ENCODE assay signal across 1 cellular context in the genomic region with DNA sequence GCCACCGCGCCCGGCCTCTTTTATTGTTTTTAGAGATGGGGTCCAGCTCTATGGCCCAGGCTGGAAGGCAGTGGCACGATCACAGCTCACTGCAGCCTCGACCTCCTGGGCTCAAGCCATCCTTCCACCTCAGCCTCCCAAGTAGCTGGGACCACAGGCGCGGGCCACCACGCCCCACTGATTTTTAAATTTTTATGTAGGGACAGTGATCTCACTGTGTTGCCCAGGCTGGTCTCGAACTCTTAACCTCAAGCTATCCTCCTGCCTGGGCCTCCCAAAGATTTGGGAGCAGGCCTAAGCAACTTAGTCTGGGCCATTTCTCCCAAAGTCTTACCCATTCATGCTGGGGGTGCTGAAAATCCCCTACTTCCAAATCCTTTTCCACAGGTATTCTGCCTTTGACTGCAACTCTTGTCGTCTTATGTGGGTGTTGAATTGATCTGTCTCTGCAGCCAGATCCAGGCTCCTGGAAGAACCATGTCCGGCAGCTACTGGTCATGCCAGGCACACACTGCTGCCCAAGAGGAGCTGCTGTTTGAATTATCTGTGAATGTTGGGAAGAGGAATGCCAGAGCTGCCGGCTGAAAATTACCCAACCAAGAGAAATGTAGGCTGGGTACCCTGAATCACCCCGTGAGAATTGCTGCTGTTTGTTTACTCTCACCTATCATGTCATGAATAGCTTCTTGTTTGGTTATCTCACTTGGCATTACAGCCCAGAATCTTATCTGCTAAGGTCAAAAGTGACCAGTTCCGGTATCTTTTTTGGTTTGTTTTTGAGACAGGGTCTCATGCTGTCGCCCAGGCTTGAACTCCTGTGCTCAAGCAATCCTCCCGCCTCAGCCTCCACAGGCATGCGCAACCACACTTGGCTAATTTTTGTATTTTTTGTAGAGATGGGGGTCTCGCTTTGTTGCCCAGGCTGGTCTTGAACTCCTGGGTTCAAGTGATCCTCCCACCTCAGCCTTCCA.
TF ChIP-seq lines count a peak whose summit lies in the region.

No MANE protein-coding gene starts in this region.

TF ChIP-seq in HCT116, 20 proteins besides CTCF, POLR2A, EP300 and RAD21 (continued from another document):
- TF ChIP-seq, protein P1, sequence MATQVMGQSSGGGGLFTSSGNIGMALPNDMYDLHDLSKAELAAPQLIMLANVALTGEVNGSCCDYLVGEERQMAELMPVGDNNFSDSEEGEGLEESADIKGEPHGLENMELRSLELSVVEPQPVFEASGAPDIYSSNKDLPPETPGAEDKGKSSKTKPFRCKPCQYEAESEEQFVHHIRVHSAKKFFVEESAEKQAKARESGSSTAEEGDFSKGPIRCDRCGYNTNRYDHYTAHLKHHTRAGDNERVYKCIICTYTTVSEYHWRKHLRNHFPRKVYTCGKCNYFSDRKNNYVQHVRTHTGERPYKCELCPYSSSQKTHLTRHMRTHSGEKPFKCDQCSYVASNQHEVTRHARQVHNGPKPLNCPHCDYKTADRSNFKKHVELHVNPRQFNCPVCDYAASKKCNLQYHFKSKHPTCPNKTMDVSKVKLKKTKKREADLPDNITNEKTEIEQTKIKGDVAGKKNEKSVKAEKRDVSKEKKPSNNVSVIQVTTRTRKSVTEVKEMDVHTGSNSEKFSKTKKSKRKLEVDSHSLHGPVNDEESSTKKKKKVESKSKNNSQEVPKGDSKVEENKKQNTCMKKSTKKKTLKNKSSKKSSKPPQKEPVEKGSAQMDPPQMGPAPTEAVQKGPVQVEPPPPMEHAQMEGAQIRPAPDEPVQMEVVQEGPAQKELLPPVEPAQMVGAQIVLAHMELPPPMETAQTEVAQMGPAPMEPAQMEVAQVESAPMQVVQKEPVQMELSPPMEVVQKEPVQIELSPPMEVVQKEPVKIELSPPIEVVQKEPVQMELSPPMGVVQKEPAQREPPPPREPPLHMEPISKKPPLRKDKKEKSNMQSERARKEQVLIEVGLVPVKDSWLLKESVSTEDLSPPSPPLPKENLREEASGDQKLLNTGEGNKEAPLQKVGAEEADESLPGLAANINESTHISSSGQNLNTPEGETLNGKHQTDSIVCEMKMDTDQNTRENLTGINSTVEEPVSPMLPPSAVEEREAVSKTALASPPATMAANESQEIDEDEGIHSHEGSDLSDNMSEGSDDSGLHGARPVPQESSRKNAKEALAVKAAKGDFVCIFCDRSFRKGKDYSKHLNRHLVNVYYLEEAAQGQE (IDR thresholded peaks at IDR 0.05; ENCODE audit: low read depth): no peak
- TF ChIP-seq EGR1 (IDR thresholded peaks at IDR 0.05; ENCODE audit: low read depth) (no peak), EZH2 (IDR thresholded peaks at IDR 0.05) (no peak)
